In genomic region chr12:105499223-105499622, GRCh38 we compare ENCODE assay signal across 24 cellular contexts.
"Had no signal": no experiment of that assay in that cellular context is flagged by ENCODE, and none has a peak within 500 bp of the region (broad histone marks: within the 10 kb centered on the region; RNA-seq: fewer than 3 reads in every experiment).

No MANE protein-coding gene starts in this region.

- H3K9me3 ChIP-seq: ascending aorta had no signal

- H3K27me3 ChIP-seq: ascending aorta, body of pancreas had no signal

- H3K4me1 ChIP-seq: ascending aorta, body of pancreas had no signal

- H3K4me3 ChIP-seq: ascending aorta, body of pancreas had no signal

- H3K27ac ChIP-seq: ascending aorta had no signal

- H3K36me3 ChIP-seq: ascending aorta had no signal

- DNase-seq: activated CD4-positive, alpha-beta T cell treated with anti-CD3 and anti-CD28 coated beads for 48 hours; activated CD4-positive, alpha-beta T cell treated with anti-CD3 and anti-CD28 coated beads, Interleukin-2, amount 50 U/mL, for 4 hours; activated CD4-positive, CD25-positive, alpha-beta regulatory T cell treated with anti-CD3 and anti-CD28 coated beads, Interleukin-2, amount 50 U/mL, for 72 hours; activated CD8-positive, alpha-beta memory T cell treated with anti-CD3 and anti-CD28 coated beads, Interleukin-2, amount 50 U/mL, for 48 hours; activated CD8-positive, alpha-beta T cell treated with anti-CD3 and anti-CD28 coated beads, Interleukin-2, amount 10 ng/mL, durations not matched to agents 7 days and 5 days; activated naive CD4-positive, alpha-beta T cell treated with anti-CD3 and anti-CD28 coated beads, Interleukin-2, amount 50 U/mL, for 16 hours; activated naive CD8-positive, alpha-beta T cell treated with anti-CD3 and anti-CD28 coated beads, Interleukin-2, amount 10 ng/mL, durations not matched to agents 7 days and 5 days; activated T-cell treated with anti-CD3 and anti-CD28 coated beads, Interleukin-2, amount 50 U/mL, for 1 hour; amniotic stem cell; body of pancreas; Kasumi-1; KBM-7; NCI-H1048; NCI-H1417 treated with DMSO at 0.1 percent for 48 hours; NCI-H1694; NCI-H2029; NCI-H446; NCI-H524 treated with DMSO at 0.1 percent for 48 hours; NCI-H82; NK-92 treated with Interleukin-12 subunit alpha and Interleukin-12 subunit beta, amount 100 ng/mL, for 24 hours; SHP77 treated with DMSO at 0.1 percent for 48 hours; T-helper 17 cell; T-helper 9 cell had no signal
